Comparison of ENCODE assay signal across 26 cellular contexts in genomic region chr9:82791685-82792084, GRCh38.
"Had no signal": no experiment of that assay in that cellular context is flagged by ENCODE, and none has a peak within 500 bp of the region (broad histone marks: within the 10 kb centered on the region; RNA-seq: fewer than 3 reads in every experiment).

No MANE protein-coding gene starts in this region.

- DNase-seq: activated CD4-positive, alpha-beta T cell treated with anti-CD3 and anti-CD28 coated beads for 48 hours; activated CD4-positive, alpha-beta T cell treated with anti-CD3 and anti-CD28 coated beads, Interleukin-2, amount 50 U/mL, for 4 hours; activated CD4-positive, CD25-positive, alpha-beta regulatory T cell treated with anti-CD3 and anti-CD28 coated beads, Interleukin-2, amount 50 U/mL, for 72 hours; activated CD8-positive, alpha-beta memory T cell treated with anti-CD3 and anti-CD28 coated beads for 24 hours; activated effector memory CD4-positive, alpha-beta T cell treated with anti-CD3 and anti-CD28 coated beads, Interleukin-2, amount 50 U/mL, for 16 hours; activated naive CD4-positive, alpha-beta T cell treated with Interleukin-2 at 50 U/mL for 16 hours; activated naive CD8-positive, alpha-beta T cell treated with anti-CD3 and anti-CD28 coated beads, Interleukin-2, amount 50 U/mL, for 24 hours; activated T-cell treated with anti-CD3 and anti-CD28 coated beads, Interleukin-2, amount 50 U/mL, for 4 hours; amniotic stem cell; MG63; MV-4-11; NCI-H1105; NCI-H1436 treated with DMSO at 0.1 percent for 48 hours; NCI-H187; NCI-H2081; NCI-H226; NCI-H510A; NCI-H526 treated with DMSO at 0.1 percent for 48 hours; PC-3; SHP77 had no signal

- H3K4me1 Mint-ChIP-seq: activated naive CD8-positive, alpha-beta T cell treated with anti-CD3 and anti-CD28 coated beads, Interleukin-2, amount 50 U/mL, for 24 hours; brain; central memory CD8-positive, alpha-beta T cell had no signal

- H3K27me3 Mint-ChIP-seq: activated naive CD8-positive, alpha-beta T cell treated with anti-CD3 and anti-CD28 coated beads, Interleukin-2, amount 50 U/mL, for 24 hours; central memory CD8-positive, alpha-beta T cell had no signal

- H3K4me3 Mint-ChIP-seq: activated naive CD8-positive, alpha-beta T cell treated with anti-CD3 and anti-CD28 coated beads, Interleukin-2, amount 50 U/mL, for 24 hours; activated T-cell treated with anti-CD3 and anti-CD28 coated beads, Interleukin-2, amount 50 U/mL, for 4 hours; brain; central memory CD8-positive, alpha-beta T cell; T-helper 1 cell treated with Interleukin-12 subunit alpha and Interleukin-12 subunit beta and Interleukin-4 antibody, amounts not matched to agents 30 μg/mL and 1 μg/mL, for 36 hours; WTC11 had no signal

- H3K36me3 Mint-ChIP-seq: activated naive CD4-positive, alpha-beta T cell treated with anti-CD3 and anti-CD28 coated beads, Interleukin-2, amount 50 U/mL, for 72 hours; brain had no signal

- H3K9me3 Mint-ChIP-seq: activated T-cell treated with anti-CD3 and anti-CD28 coated beads, Interleukin-2, amount 50 U/mL, for 4 hours had no signal

- ATAC-seq: activated naive CD4-positive, alpha-beta T cell treated with anti-CD3 and anti-CD28 coated beads, Interleukin-2, amount 50 U/mL, for 72 hours; activated naive CD8-positive, alpha-beta T cell treated with anti-CD3 and anti-CD28 coated beads, Interleukin-2, amount 50 U/mL, for 24 hours; activated T-cell treated with anti-CD3 and anti-CD28 coated beads, Interleukin-2, amount 50 U/mL, for 4 hours; PC-3; SK-N-SH treated with all-trans-retinoic acid at 6 μM for 48 hours; WTC11 had no signal

- H3K27ac Mint-ChIP-seq: activated naive CD4-positive, alpha-beta T cell treated with anti-CD3 and anti-CD28 coated beads, Interleukin-2, amount 50 U/mL, for 72 hours; activated naive CD8-positive, alpha-beta T cell treated with anti-CD3 and anti-CD28 coated beads, Interleukin-2, amount 50 U/mL, for 24 hours; brain; T-helper 1 cell treated with Interleukin-12 subunit alpha and Interleukin-12 subunit beta and Interleukin-4 antibody, amounts not matched to agents 30 μg/mL and 1 μg/mL, for 36 hours; WTC11 had no signal
